In the genomic region with DNA sequence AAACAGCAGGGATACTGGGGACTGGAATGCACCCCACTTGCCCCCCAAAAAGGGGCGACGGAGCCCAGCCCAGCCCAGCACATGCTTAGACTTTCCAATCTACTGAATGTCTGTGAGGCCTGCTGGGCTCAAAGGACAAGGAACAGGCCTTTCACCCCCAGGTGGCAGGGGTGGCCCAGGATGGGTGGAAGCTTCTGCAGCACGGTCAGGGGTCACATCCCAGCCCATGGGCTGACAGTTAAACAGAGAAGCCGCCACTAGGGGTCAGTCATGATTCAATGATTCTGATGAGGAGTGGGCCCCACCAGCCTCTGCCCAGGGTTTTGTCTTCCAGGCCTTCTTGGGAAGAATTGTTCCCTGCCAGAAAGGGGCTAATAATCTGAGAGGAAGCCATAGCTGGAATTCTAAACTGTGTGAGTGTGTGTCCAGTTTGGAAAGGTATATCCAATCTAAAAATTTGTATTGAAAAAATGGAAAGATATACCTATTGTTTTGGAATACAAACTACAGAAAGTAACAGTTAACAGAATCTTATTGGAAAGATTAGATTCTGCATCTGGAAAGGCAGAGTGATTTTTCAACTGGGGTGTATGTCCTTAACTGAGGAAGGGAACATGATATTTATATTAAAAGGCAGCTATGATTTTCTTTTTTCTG, we compare ENCODE assay signal across 8 cellular contexts. TPM values are rescaled to one million over a fixed set of nuclear protein-coding genes. Genes with fewer than 3 reads are reported as not detected.
A peak's percentile ranks its signal among the peaks of the same experiment; 100 is the strongest.
DNase-seq lines count a peak whose midpoint lies in the region.

No MANE protein-coding gene starts in this region.

- H3K27me3 Mint-ChIP-seq in activated T-helper 1 cell treated with anti-CD3 and anti-CD28 coated beads, Interleukin-12 subunit alpha, Interleukin-12 subunit beta, Interleukin-2, Interleukin-4 antibody, amounts not matched to agents 30 ng/mL and 10 ng/mL and 1 ng/mL, durations not matched to agents 14 hours and 24 hours and 36 hours (ENCODE audit: insufficient read depth): peaks cover 14% of the 10 kb centered on the region

- peak; percentile 85 for DNase-seq in D341Med (ENCODE audit: low spot score)
- DNase-seq in HT-29 (ENCODE audit: low spot score): peak; percentile 92
- DNase-seq in OCI-M2 (lab: John Stamatoyannopoulos, UW; ENCODE audit: unreplicated experiment): peak; percentile 10
- peak; percentile 45 for DNase-seq in activated naive CD4-positive, alpha-beta T cell treated with anti-CD3 and anti-CD28 coated beads, Interleukin-2, amount 50 U/mL, for 16 hours
- DNase-seq in iPS DF 19.7 (ENCODE audit: low read depth, low spot score): peak; percentile 35
- DNase-seq in stimulated activated CD4-positive, alpha-beta T cell treated with anti-CD3 and anti-CD28 coated beads, Interleukin-15, amount 100 ng/mL, for 24 hours: peak; percentile 75
- no peak for DNase-seq in activated T-helper 1 cell treated with anti-CD3 and anti-CD28 coated beads, Interleukin-12 subunit alpha, Interleukin-12 subunit beta, Interleukin-2, Interleukin-4 antibody, amounts not matched to agents 30 ng/mL and 10 ng/mL and 1 ng/mL, durations not matched to agents 14 hours and 24 hours and 36 hours (ENCODE audit: low spot score)
- no peak for DNase-seq in NCI-H2029 treated with DMSO at 0.1 percent for 48 hours (lab: John Stamatoyannopoulos, UW)

- H3K9me3 Mint-ChIP-seq in activated T-helper 1 cell treated with anti-CD3 and anti-CD28 coated beads, Interleukin-12 subunit alpha, Interleukin-12 subunit beta, Interleukin-2, Interleukin-4 antibody, amounts not matched to agents 30 ng/mL and 10 ng/mL and 1 ng/mL, durations not matched to agents 14 hours and 24 hours and 36 hours: no peaks in the 10 kb centered on the region

- intact Hi-C loops in activated T-helper 1 cell treated with anti-CD3 and anti-CD28 coated beads, Interleukin-12 subunit alpha, Interleukin-12 subunit beta, Interleukin-2, Interleukin-4 antibody, amounts not matched to agents 30 ng/mL and 10 ng/mL and 1 ng/mL, durations not matched to agents 14 hours and 24 hours and 36 hours (cut with micrococcal nuclease): loop anchor here (1.0 kb wide), 1 partner anchor 71 kb away; no protein-coding TSS in a partner anchor

- no peaks in the 10 kb centered on the region for H3K4me1 Mint-ChIP-seq in activated T-helper 1 cell treated with anti-CD3 and anti-CD28 coated beads, Interleukin-12 subunit alpha, Interleukin-12 subunit beta, Interleukin-2, Interleukin-4 antibody, amounts not matched to agents 30 ng/mL and 10 ng/mL and 1 ng/mL, durations not matched to agents 14 hours and 24 hours and 36 hours (ENCODE audit: low read depth)

- H3K27ac Mint-ChIP-seq in activated T-helper 1 cell treated with anti-CD3 and anti-CD28 coated beads, Interleukin-12 subunit alpha, Interleukin-12 subunit beta, Interleukin-2, Interleukin-4 antibody, amounts not matched to agents 30 ng/mL and 10 ng/mL and 1 ng/mL, durations not matched to agents 14 hours and 24 hours and 36 hours: no peak overlapping the region

- H3K4me3 Mint-ChIP-seq in activated T-helper 1 cell treated with anti-CD3 and anti-CD28 coated beads, Interleukin-12 subunit alpha, Interleukin-12 subunit beta, Interleukin-2, Interleukin-4 antibody, amounts not matched to agents 30 ng/mL and 10 ng/mL and 1 ng/mL, durations not matched to agents 14 hours and 24 hours and 36 hours: no peak overlapping the region

- no peaks in the 10 kb centered on the region for H3K36me3 Mint-ChIP-seq in activated T-helper 1 cell treated with anti-CD3 and anti-CD28 coated beads, Interleukin-12 subunit alpha, Interleukin-12 subunit beta, Interleukin-2, Interleukin-4 antibody, amounts not matched to agents 30 ng/mL and 10 ng/mL and 1 ng/mL, durations not matched to agents 14 hours and 24 hours and 36 hours (ENCODE audit: low read depth)

RNA-seq across cellular contexts. Expression of gene CHRNB4, which starts 2.2 kb away (rescaled TPM):
- 0.03 TPM in 1 of 2 replicates, not detected in the other for total RNA-seq in HT-29 (2014; rRNA removed; shearing (Covaris generic))
- total RNA-seq in activated T-helper 1 cell treated with anti-CD3 and anti-CD28 coated beads, Interleukin-12 subunit alpha, Interleukin-12 subunit beta, Interleukin-2, Interleukin-4 antibody, amounts not matched to agents 30 ng/mL and 10 ng/mL and 1 ng/mL, durations not matched to agents 14 hours and 24 hours and 36 hours: not detected in 2 replicates

RNA-seq across cellular contexts. Expression of gene CHRNA3, which starts 18.0 kb away (rescaled TPM):
- not detected in 2 replicates for total RNA-seq in HT-29 (2014; rRNA removed; shearing (Covaris generic))
- total RNA-seq in activated T-helper 1 cell treated with anti-CD3 and anti-CD28 coated beads, Interleukin-12 subunit alpha, Interleukin-12 subunit beta, Interleukin-2, Interleukin-4 antibody, amounts not matched to agents 30 ng/mL and 10 ng/mL and 1 ng/mL, durations not matched to agents 14 hours and 24 hours and 36 hours: not detected in 2 replicates

Comparison
In these comparisons a context has a peak if more than half of its experiments do, and no peak if none do; other contexts are left out.
1. DNase-seq: peak in D341Med (single experiment), HT-29 (single experiment), OCI-M2 (single experiment), activated naive CD4-positive, alpha-beta T cell treated with anti-CD3 and anti-CD28 coated beads, Interleukin-2, amount 50 U/mL, for 16 hours (single experiment), iPS DF 19.7 (single experiment) and stimulated activated CD4-positive, alpha-beta T cell treated with anti-CD3 and anti-CD28 coated beads, Interleukin-15, amount 100 ng/mL, for 24 hours (single experiment); none in activated T-helper 1 cell treated with anti-CD3 and anti-CD28 coated beads, Interleukin-12 subunit alpha, Interleukin-12 subunit beta, Interleukin-2, Interleukin-4 antibody, amounts not matched to agents 30 ng/mL and 10 ng/mL and 1 ng/mL, durations not matched to agents 14 hours and 24 hours and 36 hours (single experiment) and NCI-H2029 treated with DMSO at 0.1 percent for 48 hours (single experiment).